ENCODE assay signal across 34 cellular contexts in genomic region chr13:96804186-96804585, GRCh38.
"Had no signal": no experiment of that assay in that cellular context is flagged by ENCODE, and none has a peak within 500 bp of the region (broad histone marks: within the 10 kb centered on the region; RNA-seq: fewer than 3 reads in every experiment).

No MANE protein-coding gene starts in this region.

- H3K27ac ChIP-seq: adrenal gland, ascending aorta, coronary artery, dorsolateral prefrontal cortex, gastrocnemius medialis, heart left ventricle had no signal

- H3K27me3 Mint-ChIP-seq: activated CD4-positive, alpha-beta memory T cell treated with anti-CD3 and anti-CD28 coated beads for 36 hours; activated CD4-positive, alpha-beta T cell treated with anti-CD3 and anti-CD28 coated beads for 36 hours; activated CD4-positive, alpha-beta T cell treated with anti-CD3 and anti-CD28 coated beads, Interleukin-2, amount 10 ng/mL, durations not matched to agents 24 days and 14 days; activated CD8-positive, alpha-beta memory T cell treated with anti-CD3 and anti-CD28 coated beads, Interleukin-2, amount 10 ng/mL, durations not matched to agents 7 days and 5 days; activated naive CD4-positive, alpha-beta T cell treated with anti-CD3 and anti-CD28 coated beads, Interleukin-2, amount 50 U/mL, for 24 hours; activated naive CD8-positive, alpha-beta T cell treated with anti-CD3 and anti-CD28 coated beads for 36 hours; activated naive CD8-positive, alpha-beta T cell treated with anti-CD3 and anti-CD28 coated beads, Interleukin-2, amount 50 U/mL, for 24 hours; central memory CD8-positive, alpha-beta T cell; dendritic cell treated with granulocyte-macrophage colony-stimulating factor and Interleukin-4, amounts not matched to agents 40 ng/mL and 50 ng/mL, for 4 days; T-helper 17 cell had no signal

- H3K36me3 Mint-ChIP-seq: activated CD4-positive, alpha-beta memory T cell treated with anti-CD3 and anti-CD28 coated beads for 36 hours; activated CD8-positive, alpha-beta memory T cell treated with anti-CD3 and anti-CD28 coated beads, Interleukin-2, amount 10 ng/mL, durations not matched to agents 7 days and 5 days; activated naive CD4-positive, alpha-beta T cell treated with anti-CD3 and anti-CD28 coated beads, Interleukin-2, amount 50 U/mL, for 24 hours; activated naive CD8-positive, alpha-beta T cell treated with anti-CD3 and anti-CD28 coated beads for 36 hours; brain had no signal

- H3K27me3 ChIP-seq: adrenal gland, ascending aorta, dorsolateral prefrontal cortex, gastrocnemius medialis had no signal

- H3K36me3 ChIP-seq: adrenal gland, ascending aorta, gastrocnemius medialis, heart left ventricle had no signal

- DNase-seq: activated CD4-positive, alpha-beta memory T cell treated with anti-CD3 and anti-CD28 coated beads for 36 hours; activated CD4-positive, alpha-beta T cell treated with anti-CD3 and anti-CD28 coated beads for 36 hours; activated CD4-positive, alpha-beta T cell treated with anti-CD3 and anti-CD28 coated beads, Interleukin-2, amount 10 ng/mL, durations not matched to agents 24 days and 14 days; activated CD4-positive, CD25-positive, alpha-beta regulatory T cell; activated CD4-positive, CD25-positive, alpha-beta regulatory T cell treated with anti-CD3 and anti-CD28 coated beads, Interleukin-2, amount 50 U/mL, for 72 hours; activated CD8-positive, alpha-beta memory T cell treated with anti-CD3 and anti-CD28 coated beads, Interleukin-2, amount 10 ng/mL, durations not matched to agents 7 days and 5 days; activated CD8-positive, alpha-beta memory T cell treated with anti-CD3 and anti-CD28 coated beads, Interleukin-2, amount 50 U/mL, for 4 hours; activated CD8-positive, alpha-beta T cell treated with anti-CD3 and anti-CD28 coated beads, Interleukin-2, amount 10 ng/mL, durations not matched to agents 7 days and 5 days; activated effector memory CD4-positive, alpha-beta T cell treated with anti-CD3 and anti-CD28 coated beads, Interleukin-2, amount 50 U/mL, for 16 hours; activated naive CD4-positive, alpha-beta T cell treated with anti-CD3 and anti-CD28 coated beads for 36 hours; activated naive CD8-positive, alpha-beta T cell treated with anti-CD3 and anti-CD28 coated beads for 36 hours; activated naive CD8-positive, alpha-beta T cell treated with anti-CD3 and anti-CD28 coated beads, Interleukin-2, amount 50 U/mL, for 24 hours; activated T-cell treated with anti-CD3 and anti-CD28 coated beads, Interleukin-2, amount 50 U/mL, for 1 hour; activated T-cell treated with anti-CD3 and anti-CD28 coated beads, Interleukin-2, amount 50 U/mL, for 48 hours; adrenal gland; dorsolateral prefrontal cortex; effector memory CD4-positive, alpha-beta T cell; endodermal cell; foreskin fibroblast; gastrocnemius medialis; glutamatergic neuron; heart left ventricle; T-helper 1 cell; T-helper 17 cell had no signal

- H3K27ac Mint-ChIP-seq: activated CD4-positive, alpha-beta memory T cell treated with anti-CD3 and anti-CD28 coated beads for 36 hours; activated CD4-positive, alpha-beta T cell treated with anti-CD3 and anti-CD28 coated beads for 36 hours; activated CD4-positive, alpha-beta T cell treated with anti-CD3 and anti-CD28 coated beads, Interleukin-2, amount 10 ng/mL, durations not matched to agents 24 days and 14 days; activated CD8-positive, alpha-beta memory T cell treated with anti-CD3 and anti-CD28 coated beads, Interleukin-2, amount 10 ng/mL, durations not matched to agents 7 days and 5 days; activated CD8-positive, alpha-beta T cell treated with anti-CD3 and anti-CD28 coated beads, Interleukin-2, amount 10 ng/mL, durations not matched to agents 7 days and 5 days; activated naive CD4-positive, alpha-beta T cell treated with anti-CD3 and anti-CD28 coated beads for 36 hours; activated naive CD4-positive, alpha-beta T cell treated with anti-CD3 and anti-CD28 coated beads, Interleukin-2, amount 50 U/mL, for 24 hours; activated naive CD8-positive, alpha-beta T cell treated with anti-CD3 and anti-CD28 coated beads for 36 hours; activated naive CD8-positive, alpha-beta T cell treated with anti-CD3 and anti-CD28 coated beads, Interleukin-2, amount 50 U/mL, for 24 hours; activated T-helper 1 cell treated with anti-CD3 and anti-CD28 coated beads, Interleukin-12 subunit alpha, Interleukin-12 subunit beta, Interleukin-2, Interleukin-4 antibody, amounts not matched to agents 30 ng/mL and 10 ng/mL and 1 ng/mL, durations not matched to agents 14 hours and 24 hours and 36 hours; activated T-helper 2 cell treated with anti-CD3 and anti-CD28 coated beads, Interferon-gamma antibody, Interleukin-2, Interleukin-4, amounts not matched to agents 10 μg/mL and 5 μg/mL and 100 μg/mL, durations not matched to agents 14 hours and 24 hours and 36 hours; brain; dendritic cell treated with granulocyte-macrophage colony-stimulating factor and Interleukin-4, amounts not matched to agents 40 ng/mL and 50 ng/mL, for 4 days; endodermal cell; T-helper 17 cell; T-helper 2 cell treated with Interferon-gamma antibody and Interleukin-4, amounts not matched to agents 5 μg/mL and 100 μg/mL, for 36 hours had no signal

- ATAC-seq: activated CD4-positive, alpha-beta T cell treated with anti-CD3 and anti-CD28 coated beads for 36 hours; activated CD8-positive, alpha-beta memory T cell treated with anti-CD3 and anti-CD28 coated beads, Interleukin-2, amount 10 ng/mL, durations not matched to agents 7 days and 5 days; activated CD8-positive, alpha-beta T cell treated with anti-CD3 and anti-CD28 coated beads, Interleukin-2, amount 10 ng/mL, durations not matched to agents 7 days and 5 days; activated naive CD8-positive, alpha-beta T cell treated with anti-CD3 and anti-CD28 coated beads, Interleukin-2, amount 50 U/mL, for 24 hours; esophagus mucosa; gastrocnemius medialis; heart left ventricle; T-helper 17 cell had no signal

- H3K9me3 Mint-ChIP-seq: activated CD4-positive, alpha-beta memory T cell treated with anti-CD3 and anti-CD28 coated beads for 36 hours; activated naive CD4-positive, alpha-beta T cell treated with anti-CD3 and anti-CD28 coated beads for 36 hours; endodermal cell; T-helper 2 cell treated with Interferon-gamma antibody and Interleukin-4, amounts not matched to agents 5 μg/mL and 100 μg/mL, for 36 hours had no signal

- H3K9me3 ChIP-seq: adrenal gland, ascending aorta, gastrocnemius medialis, heart left ventricle had no signal

- H3K4me1 Mint-ChIP-seq: activated CD4-positive, alpha-beta T cell treated with anti-CD3 and anti-CD28 coated beads for 36 hours; activated CD4-positive, alpha-beta T cell treated with anti-CD3 and anti-CD28 coated beads, Interleukin-2, amount 10 ng/mL, durations not matched to agents 24 days and 14 days; activated CD8-positive, alpha-beta memory T cell treated with anti-CD3 and anti-CD28 coated beads, Interleukin-2, amount 10 ng/mL, durations not matched to agents 7 days and 5 days; activated naive CD4-positive, alpha-beta T cell treated with anti-CD3 and anti-CD28 coated beads, Interleukin-2, amount 50 U/mL, for 24 hours; activated naive CD8-positive, alpha-beta T cell treated with anti-CD3 and anti-CD28 coated beads for 36 hours; activated naive CD8-positive, alpha-beta T cell treated with anti-CD3 and anti-CD28 coated beads, Interleukin-2, amount 50 U/mL, for 24 hours; brain; central memory CD8-positive, alpha-beta T cell; endodermal cell; T-helper 17 cell had no signal

- H3K4me1 ChIP-seq: adrenal gland, gastrocnemius medialis, heart left ventricle had no signal

- H3K4me3 ChIP-seq: adrenal gland, ascending aorta, coronary artery, dorsolateral prefrontal cortex, gastrocnemius medialis, heart left ventricle had no signal

- H3K4me3 Mint-ChIP-seq: activated CD4-positive, alpha-beta memory T cell treated with anti-CD3 and anti-CD28 coated beads for 36 hours; activated CD4-positive, alpha-beta T cell treated with anti-CD3 and anti-CD28 coated beads for 36 hours; activated CD4-positive, alpha-beta T cell treated with anti-CD3 and anti-CD28 coated beads, Interleukin-2, amount 10 ng/mL, durations not matched to agents 24 days and 14 days; activated CD8-positive, alpha-beta memory T cell treated with anti-CD3 and anti-CD28 coated beads, Interleukin-2, amount 10 ng/mL, durations not matched to agents 7 days and 5 days; activated CD8-positive, alpha-beta T cell treated with anti-CD3 and anti-CD28 coated beads, Interleukin-2, amount 10 ng/mL, durations not matched to agents 7 days and 5 days; activated naive CD4-positive, alpha-beta T cell treated with anti-CD3 and anti-CD28 coated beads for 36 hours; activated naive CD4-positive, alpha-beta T cell treated with anti-CD3 and anti-CD28 coated beads, Interleukin-2, amount 50 U/mL, for 24 hours; activated naive CD8-positive, alpha-beta T cell treated with anti-CD3 and anti-CD28 coated beads for 36 hours; activated naive CD8-positive, alpha-beta T cell treated with anti-CD3 and anti-CD28 coated beads, Interleukin-2, amount 50 U/mL, for 24 hours; activated T-helper 1 cell treated with anti-CD3 and anti-CD28 coated beads, Interleukin-12 subunit alpha, Interleukin-12 subunit beta, Interleukin-2, Interleukin-4 antibody, amounts not matched to agents 30 ng/mL and 10 ng/mL and 1 ng/mL, durations not matched to agents 14 hours and 24 hours and 36 hours; brain; central memory CD8-positive, alpha-beta T cell; dendritic cell treated with granulocyte-macrophage colony-stimulating factor and Interleukin-4, amounts not matched to agents 40 ng/mL and 50 ng/mL, for 4 days; endodermal cell; T-helper 17 cell; T-helper 2 cell treated with Interferon-gamma antibody and Interleukin-4, amounts not matched to agents 5 μg/mL and 100 μg/mL, for 36 hours had no signal
